19 cellular contexts compared by ENCODE assay signal in the genomic region with DNA sequence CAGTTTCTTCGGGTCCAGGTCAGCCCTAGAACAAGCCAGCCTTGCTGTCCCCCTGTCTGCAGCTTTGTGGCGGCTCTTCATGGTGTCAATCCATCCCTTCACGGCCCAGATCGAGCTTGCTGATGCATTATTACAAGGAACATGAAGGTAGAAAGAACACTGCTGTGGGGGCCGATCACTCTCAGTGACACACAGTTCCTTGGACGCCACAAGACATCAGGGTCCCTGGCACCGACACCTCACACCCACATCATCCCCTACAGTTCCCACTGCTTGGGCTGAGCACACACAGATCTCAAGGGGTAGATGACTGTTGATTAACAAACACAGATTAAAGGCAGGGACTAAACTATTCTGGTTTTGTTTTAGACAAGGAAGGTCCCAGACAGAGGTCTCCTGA.
"Had no signal": no experiment of that assay in that cellular context is flagged by ENCODE, and none has a peak within 500 bp of the region (broad histone marks: within the 10 kb centered on the region; RNA-seq: fewer than 3 reads in every experiment).

No MANE protein-coding gene starts in this region.

- H3K27me3 ChIP-seq: adrenal gland, breast epithelium, foreskin keratinocyte, thyroid gland had no signal

- DNase-seq: activated CD4-positive, alpha-beta T cell treated with anti-CD3 and anti-CD28 coated beads for 1 hour; activated CD4-positive, alpha-beta T cell treated with anti-CD3 and anti-CD28 coated beads, Interleukin-2, amount 50 U/mL, for 4 hours; activated CD8-positive, alpha-beta memory T cell treated with anti-CD3 and anti-CD28 coated beads for 24 hours; activated CD8-positive, alpha-beta memory T cell treated with anti-CD3 and anti-CD28 coated beads, Interleukin-2, amount 50 U/mL, for 4 hours; adrenal gland; foreskin keratinocyte; lower lobe of right lung; naive B cell; stimulated activated CD4-positive, alpha-beta T cell treated with anti-CD3 and anti-CD28 coated beads, Interleukin-4, amount 100 ng/mL, for 24 hours; substantia nigra; T-helper 9 cell; thyroid gland had no signal

- H3K9me3 ChIP-seq: adrenal gland, breast epithelium, lower lobe of right lung, prostate gland, thyroid gland had no signal

- FAIRE-seq: endometrium had no signal

- H3K27ac ChIP-seq: adrenal gland, breast epithelium, coronary artery, foreskin keratinocyte, lower lobe of right lung, prostate gland, thyroid gland had no signal

- H3K9me3 Mint-ChIP-seq: activated naive CD4-positive, alpha-beta T cell treated with anti-CD3 and anti-CD28 coated beads, Interleukin-2, amount 50 U/mL, for 72 hours; naive B cell; stimulated activated naive CD8-positive, alpha-beta T cell treated with anti-CD3 and anti-CD28 coated beads, Interleukin-15, Interleukin-2, amounts not matched to agents 100 ng/mL and 50 ng/mL, for 24 hours had no signal

- H3K27ac Mint-ChIP-seq: stimulated activated naive CD8-positive, alpha-beta T cell treated with anti-CD3 and anti-CD28 coated beads, Interleukin-15, Interleukin-2, amounts not matched to agents 100 ng/mL and 50 ng/mL, for 24 hours had no signal

- H3K4me1 ChIP-seq: breast epithelium, foreskin keratinocyte, lower lobe of right lung, prostate gland, thyroid gland had no signal

- H3K36me3 ChIP-seq: breast epithelium, prostate gland had no signal

- ATAC-seq: activated naive CD4-positive, alpha-beta T cell treated with anti-CD3 and anti-CD28 coated beads, Interleukin-2, amount 50 U/mL, for 72 hours; foreskin keratinocyte; left lobe of liver; lower lobe of right lung had no signal

- H3K4me3 ChIP-seq: adrenal gland, breast epithelium, coronary artery, lower lobe of right lung, prostate gland, thyroid gland had no signal

- H3K27me3 Mint-ChIP-seq: naive B cell; stimulated activated naive CD8-positive, alpha-beta T cell treated with anti-CD3 and anti-CD28 coated beads, Interleukin-15, Interleukin-2, amounts not matched to agents 100 ng/mL and 50 ng/mL, for 24 hours had no signal

- H3K4me3 Mint-ChIP-seq: naive B cell; stimulated activated naive CD8-positive, alpha-beta T cell treated with anti-CD3 and anti-CD28 coated beads, Interleukin-15, Interleukin-2, amounts not matched to agents 100 ng/mL and 50 ng/mL, for 24 hours had no signal
